ENCODE assay signal across 18 cellular contexts in the genomic region with DNA sequence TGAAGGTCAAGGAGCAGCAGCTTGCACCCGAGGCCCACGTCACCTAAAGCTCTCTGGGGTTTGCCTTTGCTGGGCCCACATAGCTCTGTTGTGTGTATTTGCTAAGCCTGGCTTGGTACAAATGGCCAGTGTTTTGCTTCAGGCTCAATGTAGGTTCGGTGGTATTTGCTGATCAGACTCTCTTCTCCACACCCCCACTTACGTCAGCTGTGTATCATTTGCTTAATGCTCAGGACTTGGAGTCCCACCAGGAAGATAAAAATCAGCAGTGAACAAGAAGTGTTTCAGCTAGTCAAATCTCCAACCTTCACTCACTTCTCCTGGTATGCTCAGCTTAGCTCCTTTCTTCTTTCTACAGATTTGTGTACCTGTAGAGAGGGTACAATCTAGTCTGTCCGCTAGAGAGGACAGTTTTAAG. TPM values are rescaled to one million over a fixed set of nuclear protein-coding genes. Genes with fewer than 3 reads are reported as not detected.
DNase-seq lines count a peak whose midpoint lies in the region; ATAC-seq and TF ChIP-seq lines count a peak whose summit lies in the region.
"Had no signal": no experiment of that assay in that cellular context is flagged by ENCODE, and none has a peak within 500 bp of the region (broad histone marks: within the 10 kb centered on the region; RNA-seq: fewer than 3 reads in every experiment).

No MANE protein-coding gene starts in this region.

- H3K9me2 ChIP-seq in PC-9 (ENCODE audit: insufficient read depth), result no peaks in the 10 kb centered on the region

- ATAC-seq in right cardiac atrium (no peak), Right ventricle myocardium inferior (no peak), psoas muscle (peak in 2 of 4 donors; percentile 25 to 29), GM18907 (IDR thresholded peaks at IDR 0.05; ENCODE audit: unreplicated experiment) (no peak)
- ATAC-seq in activated CD8-positive, alpha-beta T cell treated with anti-CD3 and anti-CD28 coated beads, Interleukin-2, amount 10 ng/mL, durations not matched to agents 7 days and 5 days, result no peak

- H3K9me3 Mint-ChIP-seq in activated CD4-positive, alpha-beta T cell treated with anti-CD3 and anti-CD28 coated beads, Interleukin-2, amount 10 ng/mL, durations not matched to agents 24 days and 14 days, result no peaks in the 10 kb centered on the region
- no peaks in the 10 kb centered on the region for H3K9me3 Mint-ChIP-seq in activated CD8-positive, alpha-beta T cell treated with anti-CD3 and anti-CD28 coated beads, Interleukin-2, amount 10 ng/mL, durations not matched to agents 7 days and 5 days (ENCODE audit: insufficient read depth)
- H3K9me3 Mint-ChIP-seq: activated CD4-positive, alpha-beta T cell treated with anti-CD3 and anti-CD28 coated beads, Interleukin-2, amount 10 ng/mL, durations not matched to agents 7 days and 5 days had no signal

- H3K27me3 Mint-ChIP-seq in activated CD4-positive, alpha-beta T cell treated with anti-CD3 and anti-CD28 coated beads, Interleukin-2, amount 10 ng/mL, durations not matched to agents 24 days and 14 days, result peaks cover 14% of the 10 kb centered on the region
- peaks cover 5% of the 10 kb centered on the region for H3K27me3 Mint-ChIP-seq in activated CD8-positive, alpha-beta T cell treated with anti-CD3 and anti-CD28 coated beads, Interleukin-2, amount 10 ng/mL, durations not matched to agents 7 days and 5 days (ENCODE audit: low read depth)

- no peak overlapping the region for H3K4me3 ChIP-seq in right cardiac atrium (ENCODE audit: low read length)
- H3K4me3 ChIP-seq in fibroblast of the aortic adventitia (ENCODE audit: low read depth, low read length), result no peak overlapping the region
- H3K4me3 ChIP-seq in psoas muscle, result no peak overlapping the region
- H3K4me3 ChIP-seq in PC-9, result no peak overlapping the region

- H3K9me3 ChIP-seq in right cardiac atrium (ENCODE audit: control insufficient read depth, low read length), result no peaks in the 10 kb centered on the region
- H3K9me3 ChIP-seq in psoas muscle, result no peaks in the 10 kb centered on the region
- no peaks in the 10 kb centered on the region for H3K9me3 ChIP-seq in PC-9 (ENCODE audit: insufficient read depth, low read depth)

- H3F3A ChIP-seq in PC-9 (ENCODE audit: insufficient read depth, low read depth), result peaks cover 16% of the 10 kb centered on the region

- H3K4me1 ChIP-seq in right cardiac atrium (ENCODE audit: control insufficient read depth, insufficient read depth, low read length) (peaks cover 2% of the 10 kb centered on the region), psoas muscle (peaks cover 7% of the 10 kb centered on the region), PC-9 (replicated peaks; ENCODE audit: insufficient read depth) (no peaks in the 10 kb centered on the region)

- H3K36me3 ChIP-seq in psoas muscle (ENCODE audit: insufficient read depth in 1 of 2, low read depth in 1 of 2), result no peaks in the 10 kb centered on the region
- H3K36me3 ChIP-seq in PC-9 (ENCODE audit: low read depth), result no peaks in the 10 kb centered on the region

- H3K36me3 Mint-ChIP-seq in activated CD4-positive, alpha-beta T cell treated with anti-CD3 and anti-CD28 coated beads, Interleukin-2, amount 10 ng/mL, durations not matched to agents 24 days and 14 days (ENCODE audit: low read depth), result no peaks in the 10 kb centered on the region
- no peaks in the 10 kb centered on the region for H3K36me3 Mint-ChIP-seq in activated CD8-positive, alpha-beta T cell treated with anti-CD3 and anti-CD28 coated beads, Interleukin-2, amount 10 ng/mL, durations not matched to agents 7 days and 5 days (ENCODE audit: low read depth)

- no peak for TF ChIP-seq CTCF in fibroblast of the aortic adventitia (IDR thresholded peaks at IDR 0.05; ENCODE audit: insufficient read depth, low read length)
- TF ChIP-seq CTCF in psoas muscle (IDR thresholded peaks at IDR 0.05), result no peak
- TF ChIP-seq CTCF in PC-9 (conservative IDR thresholded peaks at IDR 0.05), result no peak

- peak overlapping the region; percentile 58 for H3K27ac ChIP-seq in right cardiac atrium (ENCODE audit: low read length)
- H3K27ac ChIP-seq in psoas muscle, result peak overlapping the region; percentile 23
- H3K27ac ChIP-seq in PC-9, result no peak overlapping the region

- BruUV-seq in PC-9 (replicated peaks; lab: Mats Ljungman, UMichigan), result no TSS peak

- H3K27me3 ChIP-seq in right cardiac atrium (ENCODE audit: control insufficient read depth, insufficient read depth), result no peaks in the 10 kb centered on the region
- H3K27me3 ChIP-seq in psoas muscle (ENCODE audit: insufficient read depth in 3 of 3, low read length in 2 of 3), result no peaks in the 10 kb centered on the region
- no peaks in the 10 kb centered on the region for H3K27me3 ChIP-seq in PC-9 (ENCODE audit: insufficient read depth, low read depth)

- POLR2A ChIA-PET in activated CD8-positive, alpha-beta T cell treated with anti-CD3 and anti-CD28 coated beads, Interleukin-2, amount 10 ng/mL, durations not matched to agents 7 days and 5 days (lab: Charles Lee), result no interaction called here
- POLR2A ChIA-PET in PC-9 (lab: Charles Lee; ENCODE audit: unreplicated experiment), result no interaction called here

- no peak overlapping the region for H3K4me2 ChIP-seq in PC-9

- no peak overlapping the region for H3K27ac Mint-ChIP-seq in activated CD4-positive, alpha-beta T cell treated with anti-CD3 and anti-CD28 coated beads, Interleukin-2, amount 10 ng/mL, durations not matched to agents 24 days and 14 days
- H3K27ac Mint-ChIP-seq in activated CD8-positive, alpha-beta T cell treated with anti-CD3 and anti-CD28 coated beads, Interleukin-2, amount 10 ng/mL, durations not matched to agents 7 days and 5 days, result no peak overlapping the region
- H3K27ac Mint-ChIP-seq: activated CD4-positive, alpha-beta T cell treated with anti-CD3 and anti-CD28 coated beads, Interleukin-2, amount 10 ng/mL, durations not matched to agents 7 days and 5 days had no signal

- no peak overlapping the region for H3K4me3 Mint-ChIP-seq in activated CD4-positive, alpha-beta T cell treated with anti-CD3 and anti-CD28 coated beads, Interleukin-2, amount 10 ng/mL, durations not matched to agents 24 days and 14 days
- no peak overlapping the region for H3K4me3 Mint-ChIP-seq in activated CD8-positive, alpha-beta T cell treated with anti-CD3 and anti-CD28 coated beads, Interleukin-2, amount 10 ng/mL, durations not matched to agents 7 days and 5 days
- H3K4me3 Mint-ChIP-seq: activated CD4-positive, alpha-beta T cell treated with anti-CD3 and anti-CD28 coated beads, Interleukin-2, amount 10 ng/mL, durations not matched to agents 7 days and 5 days had no signal

- H4K20me1 ChIP-seq in PC-9 (ENCODE audit: insufficient read depth), result no peaks in the 10 kb centered on the region

- no peak overlapping the region for H2AFZ ChIP-seq in PC-9

- H3K4me1 Mint-ChIP-seq in activated CD4-positive, alpha-beta T cell treated with anti-CD3 and anti-CD28 coated beads, Interleukin-2, amount 10 ng/mL, durations not matched to agents 24 days and 14 days, result peaks cover 21% of the 10 kb centered on the region
- H3K4me1 Mint-ChIP-seq in activated CD8-positive, alpha-beta T cell treated with anti-CD3 and anti-CD28 coated beads, Interleukin-2, amount 10 ng/mL, durations not matched to agents 7 days and 5 days (ENCODE audit: low read depth), result peaks cover 30% of the 10 kb centered on the region

- no peak for DNase-seq in right cardiac atrium
- no peak for DNase-seq in Right ventricle myocardium inferior (ENCODE audit: missing footprints)
- peak; percentile 47 for DNase-seq in fibroblast of the aortic adventitia (ENCODE audit: low read depth)
- DNase-seq in psoas muscle, result no peak
- DNase-seq in activated CD4-positive, alpha-beta T cell treated with anti-CD3 and anti-CD28 coated beads, Interleukin-2, amount 10 ng/mL, durations not matched to agents 24 days and 14 days, result no peak
- no peak for DNase-seq in activated CD8-positive, alpha-beta T cell treated with anti-CD3 and anti-CD28 coated beads, Interleukin-2, amount 10 ng/mL, durations not matched to agents 7 days and 5 days
- DNase-seq in PC-9, result no peak
- DNase-seq: 8988T; activated CD4-positive, alpha-beta T cell treated with anti-CD3 and anti-CD28 coated beads, Interleukin-2, amount 10 ng/mL, durations not matched to agents 7 days and 5 days; activated T-cell treated with anti-CD3 and anti-CD28 coated beads, Interleukin-2, amount 50 U/mL, for 1 hour; C1 segment of cervical spinal cord; DMS153; NCI-H1436; NCI-H345; T-helper 9 cell had no signal

- WGBS in right cardiac atrium, result 68% methylated on average over 5 of the region's 5 CpGs
- WGBS in psoas muscle, 3 donors, result 38 to 65% (median 55%) methylated on average over 5 of the region's 5 CpGs

- intact Hi-C loops in right cardiac atrium (cut with DNase I) (loop anchor here in 1 of 4 donors (5.0 kb wide), 1 partner anchor 205 kb away; no protein-coding TSS in a partner anchor), Right ventricle myocardium inferior (cut with DNase I) (loop anchor here (10.0 kb wide), 2 partner anchors 323 to 963 kb away; partner anchors contain the start of gene ELL2), psoas muscle (cut with DNase I) (loop anchor here (5.0 to 10.0 kb wide), 4 partner anchors 205 to 1165 kb away; partner anchors contain the start of gene ERAP1 (in 1 of the 2)), PC-9 (cut with micrococcal nuclease; ENCODE audit: unreplicated experiment) (loop anchor here (5.0 to 10.0 kb wide), 2 partner anchors 323 to 695 kb away; partner anchors contain the start of gene ELL2)
- intact Hi-C loops in activated CD4-positive, alpha-beta T cell treated with anti-CD3 and anti-CD28 coated beads, Interleukin-2, amount 10 ng/mL, durations not matched to agents 24 days and 14 days (cut with micrococcal nuclease), result loop anchor here (10.0 kb wide), 2 partner anchors 433 to 693 kb away; no protein-coding TSS in a partner anchor

- CTCF ChIA-PET in activated CD8-positive, alpha-beta T cell treated with anti-CD3 and anti-CD28 coated beads, Interleukin-2, amount 10 ng/mL, durations not matched to agents 7 days and 5 days (lab: Charles Lee), result interaction anchor here (1.0 to 6.7 kb wide), 7 partner anchors 10 to 206 kb away, joined by 3 to 67 read pairs (median 3); no protein-coding TSS in a partner anchor
- CTCF ChIA-PET in PC-9 (lab: Charles Lee), result no interaction called here

- no peaks in the 10 kb centered on the region for H3K79me2 ChIP-seq in PC-9 (ENCODE audit: low read depth)

RNA-seq across cellular contexts. Expression of gene RFESD, which starts 4.8 kb away (rescaled TPM):
- total RNA-seq in right cardiac atrium, result 1 to 10 TPM; 3.4 to 9.4 (median 4.9) TPM
- polyA plus RNA-seq in right cardiac atrium, result 3.2 TPM
- 3.0 TPM for total RNA-seq in Right ventricle myocardium inferior
- 0.33 and 4.7 TPM in 2 replicates for total RNA-seq in fibroblast of the aortic adventitia (ENCODE audit: low replicate concordance)
- 1 to 10 TPM; 3.2 to 3.9 (median 3.7) TPM for total RNA-seq in psoas muscle
- 1 to 10 TPM; 4.0 to 6.0 (median 4.7) TPM for polyA plus RNA-seq in psoas muscle
- total RNA-seq in activated CD4-positive, alpha-beta T cell treated with anti-CD3 and anti-CD28 coated beads, Interleukin-2, amount 10 ng/mL, durations not matched to agents 24 days and 14 days, result 4.0 and 4.2 TPM in 2 replicates
- total RNA-seq in activated CD8-positive, alpha-beta T cell treated with anti-CD3 and anti-CD28 coated beads, Interleukin-2, amount 10 ng/mL, durations not matched to agents 7 days and 5 days, result 1 to 10 TPM; 4.9 to 5.1 TPM
- total RNA-seq in PC-9 (2021), result 4.6 and 5.0 TPM in 2 replicates

RNA-seq across cellular contexts. Expression of gene GPR150, which starts 21.9 kb away (rescaled TPM):
- total RNA-seq in right cardiac atrium (under 1 TPM in 2 of 4 donors, not detected in 2; 0.15 to 0.25 TPM), Right ventricle myocardium inferior (not detected), fibroblast of the aortic adventitia (ENCODE audit: low replicate concordance) (0.27 and 0.98 TPM in 2 replicates), psoas muscle (under 1 TPM in 2 of 4 donors, not detected in 2; 0.10 to 0.29 TPM), PC-9 (2021) (0.17 TPM in 1 of 2 replicates, not detected in the other)
- polyA plus RNA-seq in right cardiac atrium (0.09 TPM), psoas muscle (under 1 TPM; 0.18 to 0.64 (median 0.35) TPM)
- 0.33 and 0.56 TPM in 2 replicates for total RNA-seq in activated CD4-positive, alpha-beta T cell treated with anti-CD3 and anti-CD28 coated beads, Interleukin-2, amount 10 ng/mL, durations not matched to agents 24 days and 14 days
- total RNA-seq in activated CD8-positive, alpha-beta T cell treated with anti-CD3 and anti-CD28 coated beads, Interleukin-2, amount 10 ng/mL, durations not matched to agents 7 days and 5 days, result under 1 TPM; 0.74 to 0.83 TPM
- total RNA-seq: cerebellum had no signal

RNA-seq across cellular contexts. Expression of gene SPATA9, which starts 41.0 kb away (rescaled TPM):
- total RNA-seq in right cardiac atrium (under 1 TPM; 0.11 to 0.59 (median 0.49) TPM), Right ventricle myocardium inferior (not detected), fibroblast of the aortic adventitia (ENCODE audit: low replicate concordance) (0.54 TPM in 1 of 2 replicates, not detected in the other), psoas muscle (under 1 TPM in 1 of 4 donors, not detected in 3; 0.22 TPM), PC-9 (2021) (0.55 TPM in 1 of 2 replicates, not detected in the other)
- polyA plus RNA-seq in right cardiac atrium (0.25 TPM), psoas muscle (under 1 TPM in 2 of 3 donors, not detected in 1; 0.22 to 0.53 TPM)
- not detected in 2 replicates for total RNA-seq in activated CD4-positive, alpha-beta T cell treated with anti-CD3 and anti-CD28 coated beads, Interleukin-2, amount 10 ng/mL, durations not matched to agents 24 days and 14 days
- total RNA-seq in activated CD8-positive, alpha-beta T cell treated with anti-CD3 and anti-CD28 coated beads, Interleukin-2, amount 10 ng/mL, durations not matched to agents 7 days and 5 days, result not detected
- total RNA-seq: activated CD4-positive, alpha-beta T cell treated with anti-CD3 and anti-CD28 coated beads, Interleukin-2, amount 10 ng/mL, durations not matched to agents 7 days and 5 days; endothelial cell of umbilical vein had no signal
